24 cellular contexts compared by ENCODE assay signal in genomic region chr18:46477425-46478011, GRCh38.
"Had no signal": no experiment of that assay in that cellular context is flagged by ENCODE, and none has a peak within 500 bp of the region (broad histone marks: within the 10 kb centered on the region; RNA-seq: fewer than 3 reads in every experiment).

No MANE protein-coding gene starts in this region.

- ATAC-seq: activated T-cell treated with anti-CD3 and anti-CD28 coated beads, Interleukin-2, amount 50 U/mL, for 4 hours; natural killer cell had no signal

- H3K27me3 ChIP-seq: adrenal gland, ascending aorta, brain microvascular endothelial cell, esophagus muscularis mucosa, testis, vagina had no signal

- DNase-seq: activated CD4-positive, alpha-beta T cell treated with anti-CD3 and anti-CD28 coated beads for 4 hours; activated CD4-positive, alpha-beta T cell treated with anti-CD3 and anti-CD28 coated beads, Interleukin-2, amount 50 U/mL, for 48 hours; activated CD4-positive, CD25-positive, alpha-beta regulatory T cell; activated CD8-positive, alpha-beta memory T cell treated with anti-CD3 and anti-CD28 coated beads, Interleukin-2, amount 50 U/mL, for 48 hours; activated naive CD4-positive, alpha-beta T cell; activated T-cell treated with anti-CD3 and anti-CD28 coated beads, Interleukin-2, amount 50 U/mL, for 4 hours; brain microvascular endothelial cell; effector memory CD4-positive, alpha-beta T cell; hippocampal formation; kidney glomerular epithelial cell; left ventricle myocardium inferior; midbrain; natural killer cell; stimulated activated CD4-positive, alpha-beta T cell treated with anti-CD3 and anti-CD28 coated beads, Interleukin-2, amount 100 ng/mL, for 48 hours; stimulated activated naive CD4-positive, alpha-beta T cell; testis had no signal

- H3K9me3 Mint-ChIP-seq: activated T-cell treated with anti-CD3 and anti-CD28 coated beads, Interleukin-2, amount 50 U/mL, for 4 hours; activated T-helper 2 cell treated with anti-CD3 and anti-CD28 coated beads, Interferon-gamma antibody, Interleukin-2, Interleukin-4, amounts not matched to agents 10 μg/mL and 5 μg/mL and 100 μg/mL, durations not matched to agents 14 hours and 24 hours and 36 hours; type B pancreatic cell had no signal

- H3K27ac Mint-ChIP-seq: activated naive CD8-positive, alpha-beta T cell; activated T-helper 2 cell treated with anti-CD3 and anti-CD28 coated beads, Interferon-gamma antibody, Interleukin-2, Interleukin-4, amounts not matched to agents 10 μg/mL and 5 μg/mL and 100 μg/mL, durations not matched to agents 14 hours and 24 hours and 36 hours; natural killer cell; type B pancreatic cell had no signal

- H3K36me3 ChIP-seq: adrenal gland, ascending aorta, brain microvascular endothelial cell, esophagus muscularis mucosa, left ventricle myocardium inferior, prostate gland, vagina had no signal

- H3K9me3 ChIP-seq: adrenal gland, ascending aorta, prostate gland, testis had no signal

- H3K4me1 ChIP-seq: adrenal gland, ascending aorta, prostate gland, testis, vagina had no signal

- H3K4me3 ChIP-seq: adrenal gland, ascending aorta, esophagus muscularis mucosa, left ventricle myocardium inferior, prostate gland, testis, vagina had no signal

- H3K4me3 Mint-ChIP-seq: activated naive CD8-positive, alpha-beta T cell; activated T-cell treated with anti-CD3 and anti-CD28 coated beads, Interleukin-2, amount 50 U/mL, for 4 hours; natural killer cell; type B pancreatic cell had no signal

- H3K27ac ChIP-seq: adrenal gland, ascending aorta, brain microvascular endothelial cell, esophagus muscularis mucosa, left ventricle myocardium inferior, prostate gland, testis, vagina had no signal

- H3K36me3 Mint-ChIP-seq: activated naive CD8-positive, alpha-beta T cell; natural killer cell; type B pancreatic cell had no signal
